In the genomic region with DNA sequence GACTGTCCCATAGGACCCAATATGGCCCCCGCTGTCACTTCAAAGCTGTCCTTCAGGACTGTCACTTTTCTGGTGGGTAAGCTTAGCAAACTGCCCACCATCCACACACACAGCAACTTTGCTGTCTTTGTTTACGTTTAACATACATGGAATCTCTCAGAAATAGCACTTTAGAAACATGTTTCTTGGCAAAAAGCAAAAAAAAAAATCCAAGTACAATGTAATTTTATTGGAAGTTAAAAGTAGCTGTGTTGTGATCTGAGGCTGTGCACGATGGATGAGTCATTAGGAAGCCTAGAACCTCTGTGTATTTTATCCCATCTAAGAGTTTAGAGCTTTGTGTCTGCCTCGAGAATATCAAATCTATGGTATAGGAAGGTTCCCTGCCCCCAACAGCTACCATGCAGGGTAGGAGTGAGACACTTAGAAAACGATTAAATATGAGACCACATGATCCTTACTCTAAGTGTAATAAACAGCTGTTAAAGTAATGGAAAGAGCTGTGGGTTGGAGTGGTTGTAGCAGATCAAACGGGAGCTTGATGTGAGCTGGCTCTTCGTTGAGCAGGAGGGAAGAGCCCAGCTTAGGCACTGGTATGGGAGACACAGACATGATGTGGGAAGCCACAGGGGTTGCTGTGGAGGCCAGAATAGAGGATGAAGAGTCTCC, we compare ENCODE assay signal across 20 cellular contexts.
DNase-seq lines count a peak whose midpoint lies in the region; ATAC-seq and TF ChIP-seq lines count a peak whose summit lies in the region.
"Had no signal": no experiment of that assay in that cellular context is flagged by ENCODE, and none has a peak within 500 bp of the region (broad histone marks: within the 10 kb centered on the region; RNA-seq: fewer than 3 reads in every experiment).

No MANE protein-coding gene starts in this region.

- WGBS in smooth muscle cell (ENCODE audit: low lambda C conversion rate): 33% methylated on average over 7 of the region's 7 CpGs

- no peak overlapping the region for H3K4me3 ChIP-seq in smooth muscle cell
- H3K4me3 ChIP-seq: gastrocnemius medialis, skin epidermis, transverse colon had no signal

- H3K27ac ChIP-seq in smooth muscle cell (ENCODE audit: low read depth): peak overlapping the region; percentile 92
- H3K27ac ChIP-seq: gastrocnemius medialis, transverse colon, WERI-Rb-1 had no signal

- no peaks in the 10 kb centered on the region for H3F3A ChIP-seq in smooth muscle cell (ENCODE audit: low read depth)

- no peak for TF ChIP-seq CTCF in smooth muscle cell (IDR thresholded peaks at IDR 0.05; ENCODE audit: borderline replicate concordance, insufficient read depth, poor library complexity, severe bottlenecking)

- ATAC-seq in HG03378 (IDR thresholded peaks at IDR 0.05; ENCODE audit: unreplicated experiment) (no peak), HG02798 (IDR thresholded peaks at IDR 0.05; ENCODE audit: poor library complexity, unreplicated experiment) (no peak)
- ATAC-seq: CD8-positive, alpha-beta T cell; gastrocnemius medialis; T-cell had no signal

- H3K9me3 ChIP-seq in smooth muscle cell (replicated peaks; ENCODE audit: low read depth): no peaks in the 10 kb centered on the region
- H3K9me3 ChIP-seq: gastrocnemius medialis, transverse colon had no signal

- no peaks in the 10 kb centered on the region for H3K79me2 ChIP-seq in smooth muscle cell (ENCODE audit: low read depth)

- H3K9ac ChIP-seq in smooth muscle cell (ENCODE audit: low read depth): peak overlapping the region; percentile 6

- H4K20me1 ChIP-seq in smooth muscle cell (ENCODE audit: low read depth): no peaks in the 10 kb centered on the region

- H3K36me3 ChIP-seq in smooth muscle cell (ENCODE audit: low read depth): no peaks in the 10 kb centered on the region
- H3K36me3 ChIP-seq: gastrocnemius medialis, transverse colon, WERI-Rb-1 had no signal

- no peak overlapping the region for H2AFZ ChIP-seq in smooth muscle cell (ENCODE audit: low read depth)

- peaks cover 33% of the 10 kb centered on the region for H3K4me1 ChIP-seq in smooth muscle cell (ENCODE audit: low read depth)
- H3K4me1 ChIP-seq: gastrocnemius medialis had no signal

- DNase-seq in NCI-H187 treated with DMSO at 0.1 percent for 48 hours (lab: John Stamatoyannopoulos, UW): peak; percentile 33
- no peak for DNase-seq in NCI-H187 (lab: John Stamatoyannopoulos, UW)
- peak; percentile 78 for DNase-seq in NCI-H524 treated with DMSO at 0.1 percent for 48 hours (lab: John Stamatoyannopoulos, UW)
- DNase-seq in foreskin melanocyte: peak; percentile 14
- DNase-seq in smooth muscle cell (lab: John Stamatoyannopoulos, UW; ENCODE audit: unreplicated experiment): no peak
- DNase-seq in occipital lobe (lab: John Stamatoyannopoulos, UW): no peak
- DNase-seq: amniotic stem cell; CD8-positive, alpha-beta T cell; gastrocnemius medialis; GF-D8; immature natural killer cell; KBM-7; NCI-H774; RPMI8226; T-cell; transverse colon; WERI-Rb-1 had no signal

- H3K27me3 ChIP-seq in smooth muscle cell (ENCODE audit: low read depth): no peaks in the 10 kb centered on the region
- H3K27me3 ChIP-seq: gastrocnemius medialis, transverse colon had no signal

- peak overlapping the region; percentile 53 for H3K4me2 ChIP-seq in smooth muscle cell

Comparison
In these comparisons a context has a peak if more than half of its experiments do, and no peak if none do; other contexts are left out.
1. DNase-seq: peak in NCI-H187 treated with DMSO at 0.1 percent for 48 hours (single experiment), NCI-H524 treated with DMSO at 0.1 percent for 48 hours (single experiment) and foreskin melanocyte (single experiment); none in NCI-H187 (0 of 2), smooth muscle cell (single experiment) and occipital lobe (single experiment).